Comparison of ENCODE assay signal across 23 cellular contexts in the genomic region with DNA sequence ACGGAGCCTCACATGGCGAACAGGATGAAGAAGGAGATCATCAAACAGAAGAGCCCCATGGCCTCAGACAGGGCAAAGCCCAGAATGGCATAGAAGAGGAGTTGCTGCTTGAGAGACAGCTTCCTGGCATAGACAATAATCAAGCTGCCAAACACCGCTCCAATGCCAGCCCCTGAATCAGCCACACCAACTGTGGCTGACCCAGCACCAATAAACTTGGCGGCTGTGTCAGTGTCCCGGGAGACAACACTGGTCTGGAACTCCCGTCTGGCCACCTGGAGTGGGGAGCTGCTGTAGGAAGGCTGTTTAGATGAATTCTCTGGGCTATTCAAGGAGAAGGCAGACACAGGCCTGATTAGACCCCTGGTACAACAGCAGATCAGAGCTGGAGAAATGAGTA.
A peak's percentile ranks its signal among the peaks of the same experiment; 100 is the strongest.
DNase-seq lines count a peak whose midpoint lies in the region; ATAC-seq and TF ChIP-seq lines count a peak whose summit lies in the region.
"Had no signal": no experiment of that assay in that cellular context is flagged by ENCODE, and none has a peak within 500 bp of the region (broad histone marks: within the 10 kb centered on the region; RNA-seq: fewer than 3 reads in every experiment).

No MANE protein-coding gene starts in this region.

- no peaks in the 10 kb centered on the region for H3K9me3 ChIP-seq in liver (ENCODE audit: control insufficient read depth in 4 of 4, low read length in 3 of 4)
- H3K9me3 ChIP-seq: mucosa of descending colon, SJSA1, suprapubic skin had no signal

- H3K9ac ChIP-seq in liver (ENCODE audit: low read depth in 1 of 2, low read length in 2 of 2), result no peak overlapping the region
- H3K9ac ChIP-seq: GM23248 had no signal

- H3K27ac ChIP-seq in liver (ENCODE audit: low read depth in 1 of 2, low read length in 2 of 2), result peak overlapping the region; percentile 23 to 30
- no peak overlapping the region for H3K27ac ChIP-seq in substantia nigra (ENCODE audit: low read depth, low read length, poor library complexity, severe bottlenecking)
- H3K27ac ChIP-seq: dorsolateral prefrontal cortex, epithelial cell of prostate, GM23248, SJSA1, suprapubic skin, VCaP had no signal

- ATAC-seq in GM18907 (IDR thresholded peaks at IDR 0.05; ENCODE audit: unreplicated experiment), result no peak
- ATAC-seq: CD8-positive, alpha-beta T cell; GM12878; mucosa of descending colon; T-helper 17 cell had no signal

- peak; percentile 84 to 95 for DNase-seq in NCI-H446 (lab: John Stamatoyannopoulos, UW)
- DNase-seq in globus pallidus (ENCODE audit: low spot score), result peak; percentile 18
- peak in 30 of 49 donors; percentile 0 to 48 (median 18) for DNase-seq in substantia nigra (lab: John Stamatoyannopoulos, UW)
- no peak for DNase-seq in NCI-H187 treated with DMSO at 0.1 percent for 48 hours (lab: John Stamatoyannopoulos, UW)
- no peak for DNase-seq in AML-193 (lab: John Stamatoyannopoulos, UW)
- DNase-seq: activated CD4-positive, alpha-beta T cell treated with anti-CD3 and anti-CD28 coated beads, Interleukin-2, amount 50 U/mL, for 4 hours; activated gamma-delta T cell; CD8-positive, alpha-beta T cell; GM23248; KG1; mucosa of descending colon; NCI-H1694; NCI-H226; stimulated activated CD4-positive, alpha-beta T cell treated with anti-CD3 and anti-CD28 coated beads, Interleukin-15, amount 100 ng/mL, for 24 hours; T-helper 17 cell had no signal

- H3K4me3 ChIP-seq in liver (ENCODE audit: low read depth in 1 of 3, low read length in 3 of 3), result no peak overlapping the region
- H3K4me3 ChIP-seq: dorsolateral prefrontal cortex, GM12878, GM23248, mucosa of descending colon, SJSA1, suprapubic skin had no signal

- no peak for TF ChIP-seq RAD21 in liver (IDR thresholded peaks at IDR 0.05)

- no peak for TF ChIP-seq CTCF in liver (IDR thresholded peaks at IDR 0.05; ENCODE audit: low read depth, low read length, missing input control)

- WGBS in liver, result 60% methylated on average over 6 of the region's 6 CpGs

- H3K4me1 ChIP-seq in liver (ENCODE audit: control insufficient read depth in 4 of 4, insufficient read depth in 4 of 4, low read length in 3 of 4), result peaks cover 2 to 17% (median 7%) of the 10 kb centered on the region in 4 donors
- H3K4me1 ChIP-seq: SJSA1, suprapubic skin had no signal

- H3K36me3 ChIP-seq in liver (ENCODE audit: control insufficient read depth in 4 of 4, insufficient read depth in 3 of 4, low read depth in 1 of 4, low read length in 3 of 4), result peaks cover 3 to 10% (median 6%) of the 10 kb centered on the region in 4 donors
- H3K36me3 ChIP-seq: SJSA1 had no signal

- H3K27me3 ChIP-seq in liver (ENCODE audit: control insufficient read depth in 4 of 4, insufficient read depth in 4 of 4, low read length in 3 of 4), result no peaks in the 10 kb centered on the region
- H3K27me3 ChIP-seq: dorsolateral prefrontal cortex, SJSA1, suprapubic skin had no signal

TF ChIP-seq in liver, 16 proteins besides CTCF, POLR2A, EP300 and RAD21:
- TF ChIP-seq SP1 (IDR thresholded peaks at IDR 0.05), result no peak
- TF ChIP-seq HNF4A (conservative IDR thresholded peaks at IDR 0.05), result no peak
- TF ChIP-seq, protein P1, sequence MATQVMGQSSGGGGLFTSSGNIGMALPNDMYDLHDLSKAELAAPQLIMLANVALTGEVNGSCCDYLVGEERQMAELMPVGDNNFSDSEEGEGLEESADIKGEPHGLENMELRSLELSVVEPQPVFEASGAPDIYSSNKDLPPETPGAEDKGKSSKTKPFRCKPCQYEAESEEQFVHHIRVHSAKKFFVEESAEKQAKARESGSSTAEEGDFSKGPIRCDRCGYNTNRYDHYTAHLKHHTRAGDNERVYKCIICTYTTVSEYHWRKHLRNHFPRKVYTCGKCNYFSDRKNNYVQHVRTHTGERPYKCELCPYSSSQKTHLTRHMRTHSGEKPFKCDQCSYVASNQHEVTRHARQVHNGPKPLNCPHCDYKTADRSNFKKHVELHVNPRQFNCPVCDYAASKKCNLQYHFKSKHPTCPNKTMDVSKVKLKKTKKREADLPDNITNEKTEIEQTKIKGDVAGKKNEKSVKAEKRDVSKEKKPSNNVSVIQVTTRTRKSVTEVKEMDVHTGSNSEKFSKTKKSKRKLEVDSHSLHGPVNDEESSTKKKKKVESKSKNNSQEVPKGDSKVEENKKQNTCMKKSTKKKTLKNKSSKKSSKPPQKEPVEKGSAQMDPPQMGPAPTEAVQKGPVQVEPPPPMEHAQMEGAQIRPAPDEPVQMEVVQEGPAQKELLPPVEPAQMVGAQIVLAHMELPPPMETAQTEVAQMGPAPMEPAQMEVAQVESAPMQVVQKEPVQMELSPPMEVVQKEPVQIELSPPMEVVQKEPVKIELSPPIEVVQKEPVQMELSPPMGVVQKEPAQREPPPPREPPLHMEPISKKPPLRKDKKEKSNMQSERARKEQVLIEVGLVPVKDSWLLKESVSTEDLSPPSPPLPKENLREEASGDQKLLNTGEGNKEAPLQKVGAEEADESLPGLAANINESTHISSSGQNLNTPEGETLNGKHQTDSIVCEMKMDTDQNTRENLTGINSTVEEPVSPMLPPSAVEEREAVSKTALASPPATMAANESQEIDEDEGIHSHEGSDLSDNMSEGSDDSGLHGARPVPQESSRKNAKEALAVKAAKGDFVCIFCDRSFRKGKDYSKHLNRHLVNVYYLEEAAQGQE (IDR thresholded peaks at IDR 0.05), result no peak
- no peak for TF ChIP-seq GABPA (IDR thresholded peaks at IDR 0.05 in 1 of 2, conservative IDR thresholded peaks at IDR 0.05 in 1 of 2)
- no peak for TF ChIP-seq TAF1 (conservative IDR thresholded peaks at IDR 0.05)

Comparison
In these comparisons a context has a peak if more than half of its experiments do, and no peak if none do; other contexts are left out.
1. DNase-seq: peak in NCI-H446 (2 of 2), globus pallidus (single experiment) and substantia nigra (30 of 49); none in NCI-H187 treated with DMSO at 0.1 percent for 48 hours (single experiment) and AML-193 (0 of 2).